In genomic region chr17:76076100-76076764, GRCh38 we compare ENCODE assay signal across 12 cellular contexts. TPM values are rescaled to one million over a fixed set of nuclear protein-coding genes. Genes with fewer than 3 reads are reported as not detected.
DNase-seq lines count a peak whose midpoint lies in the region; ATAC-seq, FAIRE-seq and TF ChIP-seq lines count a peak whose summit lies in the region.
"Had no signal": no experiment of that assay in that cellular context is flagged by ENCODE, and none has a peak within 500 bp of the region (broad histone marks: within the 10 kb centered on the region; RNA-seq: fewer than 3 reads in every experiment).

No MANE protein-coding gene starts in this region.

- peaks cover 56% of the 10 kb centered on the region for H3K27me3 Mint-ChIP-seq in Calu3 (ENCODE audit: unreplicated experiment)
- peaks cover 49% of the 10 kb centered on the region for H3K27me3 Mint-ChIP-seq in activated T-helper 1 cell treated with anti-CD3 and anti-CD28 coated beads, Interleukin-12 subunit alpha, Interleukin-12 subunit beta, Interleukin-2, Interleukin-4 antibody, amounts not matched to agents 30 ng/mL and 10 ng/mL and 1 ng/mL, durations not matched to agents 14 hours and 24 hours and 36 hours (ENCODE audit: insufficient read depth)

- H3K9me3 Mint-ChIP-seq in Calu3 (ENCODE audit: low read depth, unreplicated experiment), result no peaks in the 10 kb centered on the region
- no peaks in the 10 kb centered on the region for H3K9me3 Mint-ChIP-seq in activated T-helper 1 cell treated with anti-CD3 and anti-CD28 coated beads, Interleukin-12 subunit alpha, Interleukin-12 subunit beta, Interleukin-2, Interleukin-4 antibody, amounts not matched to agents 30 ng/mL and 10 ng/mL and 1 ng/mL, durations not matched to agents 14 hours and 24 hours and 36 hours

- TF ChIP-seq POLR2A in A549 (IDR thresholded peaks at IDR 0.05; ENCODE audit: low read length), result no peak

- BruUV-seq in Calu3 (replicated peaks; lab: Mats Ljungman, UMichigan), result no TSS peak

- WGBS in A549 (ENCODE audit: missing lambda C conversion rate), result 35% methylated on average over 41 of the region's 47 CpGs

- ATAC-seq in A549, result no peak
- ATAC-seq: GM12878, Panc1 had no signal

- intact Hi-C loops in Calu3 (cut with micrococcal nuclease; ENCODE audit: unreplicated experiment), result no loop called here
- intact Hi-C loops in activated T-helper 1 cell treated with anti-CD3 and anti-CD28 coated beads, Interleukin-12 subunit alpha, Interleukin-12 subunit beta, Interleukin-2, Interleukin-4 antibody, amounts not matched to agents 30 ng/mL and 10 ng/mL and 1 ng/mL, durations not matched to agents 14 hours and 24 hours and 36 hours (cut with micrococcal nuclease), result no loop called here

- CTCF ChIA-PET in A549 (lab: Yijun Ruan, JAX), result interaction anchor here (0.5 to 3.1 kb wide), 10 partner anchors 12 to 283 kb away, joined by 3 to 16 read pairs (median 4); no protein-coding TSS in a partner anchor
- CTCF ChIA-PET in Calu3 (lab: Charles Lee), result no interaction called here

- peak overlapping the region; percentile 39 for H3K4me3 ChIP-seq in A549
- H3K4me3 ChIP-seq: GM12878 had no signal

- peak overlapping the region; percentile 67 for H3K4me3 Mint-ChIP-seq in Calu3 (ENCODE audit: low read depth, unreplicated experiment)
- peak overlapping the region; percentile 75 for H3K4me3 Mint-ChIP-seq in activated T-helper 1 cell treated with anti-CD3 and anti-CD28 coated beads, Interleukin-12 subunit alpha, Interleukin-12 subunit beta, Interleukin-2, Interleukin-4 antibody, amounts not matched to agents 30 ng/mL and 10 ng/mL and 1 ng/mL, durations not matched to agents 14 hours and 24 hours and 36 hours

- H3K4me1 Mint-ChIP-seq in Calu3 (ENCODE audit: low read depth, unreplicated experiment), result peaks cover 11% of the 10 kb centered on the region
- H3K4me1 Mint-ChIP-seq in activated T-helper 1 cell treated with anti-CD3 and anti-CD28 coated beads, Interleukin-12 subunit alpha, Interleukin-12 subunit beta, Interleukin-2, Interleukin-4 antibody, amounts not matched to agents 30 ng/mL and 10 ng/mL and 1 ng/mL, durations not matched to agents 14 hours and 24 hours and 36 hours (ENCODE audit: low read depth), result peaks cover 32% of the 10 kb centered on the region

- FAIRE-seq in A549 (lab: Jason Lieb, UNC), result no peak
- FAIRE-seq: GM12878 had no signal

- TF ChIP-seq CTCF in A549 (IDR thresholded peaks at IDR 0.05) (no peak), Calu3 (IDR thresholded peaks at IDR 0.05; ENCODE audit: unreplicated experiment) (no peak), GM10266 (IDR thresholded peaks at IDR 0.05; ENCODE audit: control insufficient read depth, insufficient read depth, low read depth, missing control alignments) (no peak)

- peaks cover 20% of the 10 kb centered on the region for H3K4me1 ChIP-seq in A549

- TF ChIP-seq EP300 in A549 (IDR thresholded peaks at IDR 0.05), result no peak

- POLR2A ChIA-PET in A549 (lab: Yijun Ruan, JAX), result no interaction called here

- H3K27ac Mint-ChIP-seq in Calu3 (ENCODE audit: unreplicated experiment), result no peak overlapping the region
- H3K27ac Mint-ChIP-seq in activated T-helper 1 cell treated with anti-CD3 and anti-CD28 coated beads, Interleukin-12 subunit alpha, Interleukin-12 subunit beta, Interleukin-2, Interleukin-4 antibody, amounts not matched to agents 30 ng/mL and 10 ng/mL and 1 ng/mL, durations not matched to agents 14 hours and 24 hours and 36 hours, result peak overlapping the region; percentile 34

- H3K9me3 ChIP-seq in A549, result no peaks in the 10 kb centered on the region

- peak overlapping the region; percentile 91 for H3K4me2 ChIP-seq in A549

- no peak for DNase-seq in A549 (ENCODE audit: low read depth in 1 of 2, low spot score in 1 of 2)
- no peak for DNase-seq in Calu3
- DNase-seq in activated T-helper 1 cell treated with anti-CD3 and anti-CD28 coated beads, Interleukin-12 subunit alpha, Interleukin-12 subunit beta, Interleukin-2, Interleukin-4 antibody, amounts not matched to agents 30 ng/mL and 10 ng/mL and 1 ng/mL, durations not matched to agents 14 hours and 24 hours and 36 hours (ENCODE audit: low spot score), result no peak
- peak; percentile 86 for DNase-seq in mesenteric fat pad (ENCODE audit: low spot score)
- no peak for DNase-seq in NCI-H2227 treated with DMSO at 0.1 percent for 48 hours (lab: John Stamatoyannopoulos, UW)
- no peak for DNase-seq in NOMO-1 treated with DMSO at 0.1 percent for 48 hours (lab: John Stamatoyannopoulos, UW; ENCODE audit: unreplicated experiment)
- no peak for DNase-seq in GM10266 (ENCODE audit: extremely low spot score)
- no peak for DNase-seq in SW 1271 (lab: John Stamatoyannopoulos, UW)
- DNase-seq: NCI-H2081 treated with DMSO at 0.1 percent for 48 hours had no signal

- H3K27ac ChIP-seq in A549, result no peak overlapping the region
- H3K27ac ChIP-seq: dorsolateral prefrontal cortex had no signal

- peaks cover 54% of the 10 kb centered on the region for H3K36me3 Mint-ChIP-seq in Calu3 (ENCODE audit: insufficient read depth, unreplicated experiment)
- peaks cover 3% of the 10 kb centered on the region for H3K36me3 Mint-ChIP-seq in activated T-helper 1 cell treated with anti-CD3 and anti-CD28 coated beads, Interleukin-12 subunit alpha, Interleukin-12 subunit beta, Interleukin-2, Interleukin-4 antibody, amounts not matched to agents 30 ng/mL and 10 ng/mL and 1 ng/mL, durations not matched to agents 14 hours and 24 hours and 36 hours (ENCODE audit: low read depth)

- TF ChIP-seq RAD21 in A549 (conservative IDR thresholded peaks at IDR 0.05 in 1 of 2, IDR thresholded peaks at IDR 0.05 in 1 of 2), result no peak

TF ChIP-seq in A549, 52 proteins besides CTCF, POLR2A, EP300 and RAD21 (continues in another document):
- TF ChIP-seq ZSCAN20 (CRISPR knock-in tag; IDR thresholded peaks at IDR 0.05) (no peak), KDM5A (IDR thresholded peaks at IDR 0.05) (no peak), EHMT2 (IDR thresholded peaks at IDR 0.05; ENCODE audit: low read depth) (no peak), GATA3 (IDR thresholded peaks at IDR 0.05; ENCODE audit: borderline replicate concordance) (no peak), EHF (CRISPR knock-in tag; IDR thresholded peaks at IDR 0.05) (no peak), HDAC2 (IDR thresholded peaks at IDR 0.05) (no peak)

RNA-seq across cellular contexts. Expression of gene GALR2, which starts 1.7 kb away (rescaled TPM):
- polyA plus RNA-seq in A549 (2011; rRNA removed) (0.32 and 0.38 TPM in 2 replicates), A549 (2017; fragmentation: RNase III; extraction: RNeasy Plus Mini Kit Qiagen cat#74134 plus additional on column Dnase treatment) (0.44 to 0.60 TPM (median 0.59 TPM) in 3 replicates)
- 1.4 and 2.4 TPM in 2 replicates for polyA plus RNA-seq in A549 (2012; cell fraction: cytosol; rRNA removed)
- 1.7 and 3.3 TPM in 2 replicates for polyA plus RNA-seq in A549 (2012; cell fraction: nucleus; rRNA removed)
- polyA minus RNA-seq in A549 (2011; rRNA and poly(A)+ RNA removed), result 0.29 and 0.92 TPM in 2 replicates
- total RNA-seq in Calu3 (2022) (0.27 and 0.61 TPM in 2 replicates), mesenteric fat pad (not detected)
- total RNA-seq in activated T-helper 1 cell treated with anti-CD3 and anti-CD28 coated beads, Interleukin-12 subunit alpha, Interleukin-12 subunit beta, Interleukin-2, Interleukin-4 antibody, amounts not matched to agents 30 ng/mL and 10 ng/mL and 1 ng/mL, durations not matched to agents 14 hours and 24 hours and 36 hours, result 3.6 and 3.7 TPM in 2 replicates

RNA-seq across cellular contexts. Expression of gene ZACN, which starts 2.8 kb away (rescaled TPM):
- polyA plus RNA-seq in A549 (2011; rRNA removed) (0.12 TPM in 1 of 2 replicates, not detected in the other), A549 (2017; fragmentation: RNase III; extraction: RNeasy Plus Mini Kit Qiagen cat#74134 plus additional on column Dnase treatment) (0.20 to 0.30 TPM (median 0.21 TPM) in 3 replicates)
- polyA plus RNA-seq in A549 (2012; cell fraction: cytosol; rRNA removed), result 0.03 and 0.04 TPM in 2 replicates
- 0.24 and 0.30 TPM in 2 replicates for polyA plus RNA-seq in A549 (2012; cell fraction: nucleus; rRNA removed)
- not detected in 2 replicates for polyA minus RNA-seq in A549 (2011; rRNA and poly(A)+ RNA removed)
- total RNA-seq in Calu3 (2022) (0.17 and 0.34 TPM in 2 replicates), mesenteric fat pad (not detected)
- 2.7 and 2.9 TPM in 2 replicates for total RNA-seq in activated T-helper 1 cell treated with anti-CD3 and anti-CD28 coated beads, Interleukin-12 subunit alpha, Interleukin-12 subunit beta, Interleukin-2, Interleukin-4 antibody, amounts not matched to agents 30 ng/mL and 10 ng/mL and 1 ng/mL, durations not matched to agents 14 hours and 24 hours and 36 hours

RNA-seq across cellular contexts. Expression of gene SRP68, which starts 3.9 kb away (rescaled TPM):
- polyA plus RNA-seq in A549 (2011; rRNA removed) (123 and 139 TPM in 2 replicates), A549 (2017; fragmentation: RNase III; extraction: RNeasy Plus Mini Kit Qiagen cat#74134 plus additional on column Dnase treatment) (113 to 123 TPM (median 121 TPM) in 3 replicates)
- 65.6 and 74.0 TPM in 2 replicates for polyA plus RNA-seq in A549 (2012; cell fraction: cytosol; rRNA removed)
- 52.8 and 87.8 TPM in 2 replicates for polyA plus RNA-seq in A549 (2012; cell fraction: nucleus; rRNA removed)
- 72.3 and 73.5 TPM in 2 replicates for polyA minus RNA-seq in A549 (2011; rRNA and poly(A)+ RNA removed)
- total RNA-seq in Calu3 (2022) (80.7 and 84.5 TPM in 2 replicates), mesenteric fat pad (69.1 TPM)
- total RNA-seq in activated T-helper 1 cell treated with anti-CD3 and anti-CD28 coated beads, Interleukin-12 subunit alpha, Interleukin-12 subunit beta, Interleukin-2, Interleukin-4 antibody, amounts not matched to agents 30 ng/mL and 10 ng/mL and 1 ng/mL, durations not matched to agents 14 hours and 24 hours and 36 hours, result 177 and 184 TPM in 2 replicates

RNA-seq across cellular contexts. Expression of gene EXOC7, which starts 27.4 kb away (rescaled TPM):
- polyA plus RNA-seq in A549 (2011; rRNA removed), result 64.5 and 76.4 TPM in 2 replicates
- polyA plus RNA-seq in A549 (2012; cell fraction: cytosol; rRNA removed), result 50.7 and 57.0 TPM in 2 replicates
- 127 and 139 TPM in 2 replicates for polyA plus RNA-seq in A549 (2012; cell fraction: nucleus; rRNA removed)
- 63.0 to 72.3 TPM (median 71.0 TPM) in 3 replicates for polyA plus RNA-seq in A549 (2017; fragmentation: RNase III; extraction: RNeasy Plus Mini Kit Qiagen cat#74134 plus additional on column Dnase treatment)
- 135 and 140 TPM in 2 replicates for polyA minus RNA-seq in A549 (2011; rRNA and poly(A)+ RNA removed)
- total RNA-seq in Calu3 (2022), result 122 and 137 TPM in 2 replicates
- total RNA-seq in activated T-helper 1 cell treated with anti-CD3 and anti-CD28 coated beads, Interleukin-12 subunit alpha, Interleukin-12 subunit beta, Interleukin-2, Interleukin-4 antibody, amounts not matched to agents 30 ng/mL and 10 ng/mL and 1 ng/mL, durations not matched to agents 14 hours and 24 hours and 36 hours, result 108 and 116 TPM in 2 replicates
- 117 TPM for total RNA-seq in mesenteric fat pad

RNA-seq across cellular contexts. Expression of gene EVPL, which starts 49.1 kb away (rescaled TPM):
- polyA plus RNA-seq in A549 (2011; rRNA removed) (4.0 and 4.1 TPM in 2 replicates), A549 (2017; fragmentation: RNase III; extraction: RNeasy Plus Mini Kit Qiagen cat#74134 plus additional on column Dnase treatment) (11.2 to 14.6 TPM (median 13.9 TPM) in 3 replicates)
- polyA plus RNA-seq in A549 (2012; cell fraction: cytosol; rRNA removed), result 9.5 and 11.2 TPM in 2 replicates
- polyA plus RNA-seq in A549 (2012; cell fraction: nucleus; rRNA removed), result 44.4 and 69.3 TPM in 2 replicates
- polyA minus RNA-seq in A549 (2011; rRNA and poly(A)+ RNA removed), result 2.5 and 4.9 TPM in 2 replicates
- total RNA-seq in Calu3 (2022) (51.8 and 59.7 TPM in 2 replicates), mesenteric fat pad (0.16 TPM)
- total RNA-seq in activated T-helper 1 cell treated with anti-CD3 and anti-CD28 coated beads, Interleukin-12 subunit alpha, Interleukin-12 subunit beta, Interleukin-2, Interleukin-4 antibody, amounts not matched to agents 30 ng/mL and 10 ng/mL and 1 ng/mL, durations not matched to agents 14 hours and 24 hours and 36 hours, result 0.02 and 0.05 TPM in 2 replicates
- polyA plus RNA-seq: GM12878 had no signal
